25 cellular contexts compared by ENCODE assay signal in genomic region chrX:97633798-97634197, GRCh38.
"Had no signal": no experiment of that assay in that cellular context is flagged by ENCODE, and none has a peak within 500 bp of the region (broad histone marks: within the 10 kb centered on the region; RNA-seq: fewer than 3 reads in every experiment).

No MANE protein-coding gene starts in this region.

- H3K36me3 ChIP-seq: neural progenitor cell, ovary, stomach, thoracic aorta, thyroid gland, tibial nerve, upper lobe of left lung, vagina had no signal

- ATAC-seq: natural killer cell; psoas muscle; right cardiac atrium; sciatic nerve; stimulated activated effector memory CD8-positive, alpha-beta T cell treated with anti-CD3 and anti-CD28 coated beads, Interleukin-12 subunit alpha, Interleukin-12 subunit beta, amount 100 ng/mL, for 72 hours; stimulated activated naive B cell treated with anti-CD40 and anti-IgM and Interleukin-4, amounts not matched to agents 10 μg/mL and 1 μg/mL and 100 μg/mL, for 72 hours had no signal

- H3K9ac ChIP-seq: neural progenitor cell, parathyroid adenoma had no signal

- H3K27me3 ChIP-seq: neural progenitor cell, ovary, thyroid gland, upper lobe of left lung, vagina had no signal

- H3K4me3 ChIP-seq: neural progenitor cell, ovary, psoas muscle, skin epidermis, stomach, thoracic aorta, thyroid gland, tibial nerve, upper lobe of left lung, vagina had no signal

- H3K79me2 ChIP-seq: parathyroid adenoma had no signal

- H3K27ac ChIP-seq: neural progenitor cell, ovary, parathyroid adenoma, psoas muscle, skin epidermis, stomach, thoracic aorta, thyroid gland, tibial nerve, upper lobe of left lung, vagina had no signal

- H2AFZ ChIP-seq: neural progenitor cell, parathyroid adenoma had no signal

- H3K9me3 ChIP-seq: ovary, psoas muscle, stomach, thoracic aorta, thyroid gland, tibial nerve, upper lobe of left lung, vagina had no signal

- FAIRE-seq: urothelium cell line had no signal

- DNase-seq: natural killer cell; occipital lobe; ovary; posterior cingulate gyrus; psoas muscle; right cardiac atrium; stimulated activated CD4-positive, alpha-beta T cell treated with anti-CD3 and anti-CD28 coated beads, Interleukin-15, amount 100 ng/mL, for 24 hours; stimulated activated CD4-positive, alpha-beta T cell treated with anti-CD3 and anti-CD28 coated beads, Interleukin-2, amount 100 ng/mL, for 24 hours; stimulated activated CD4-positive, alpha-beta T cell treated with anti-CD3 and anti-CD28 coated beads, Interleukin-2, amount 100 ng/mL, for 48 hours; stimulated activated CD4-positive, alpha-beta T cell treated with anti-CD3 and anti-CD28 coated beads, Interleukin-4, amount 100 ng/mL, for 24 hours; stimulated activated naive B cell treated with anti-CD40 and anti-IgM and Interleukin-4, amounts not matched to agents 10 μg/mL and 1 μg/mL and 100 μg/mL, for 72 hours; stimulated activated naive CD4-positive, alpha-beta T cell treated with Interleukin-2 at 50 U/mL for 16 hours; stomach; thyroid gland; trophoblast cell; upper lobe of left lung had no signal

- H3K4me1 ChIP-seq: parathyroid adenoma, psoas muscle, stomach, thyroid gland, tibial nerve, upper lobe of left lung, vagina had no signal

- H3K4me2 ChIP-seq: neural progenitor cell had no signal
